16 cellular contexts compared by ENCODE assay signal in genomic region chr10:28564905-28565304, GRCh38. TPM values are rescaled to one million over a fixed set of nuclear protein-coding genes. Genes with fewer than 3 reads are reported as not detected.
DNase-seq lines count a peak whose midpoint lies in the region; ATAC-seq and TF ChIP-seq lines count a peak whose summit lies in the region.
"Had no signal": no experiment of that assay in that cellular context is flagged by ENCODE, and none has a peak within 500 bp of the region (broad histone marks: within the 10 kb centered on the region; RNA-seq: fewer than 3 reads in every experiment).

No MANE protein-coding gene starts in this region.

- no peak overlapping the region for H3K4me3 ChIP-seq in foreskin fibroblast (ENCODE audit: low read depth in 1 of 2, low read length in 2 of 2)
- H3K4me3 ChIP-seq: esophagus squamous epithelium, pancreas, SK-N-MC had no signal

- H3K27me3 Mint-ChIP-seq in activated T-cell treated with anti-CD3 and anti-CD28 coated beads, Interleukin-2, amount 50 U/mL, for 24 hours, result no peaks in the 10 kb centered on the region
- no peaks in the 10 kb centered on the region for H3K27me3 Mint-ChIP-seq in activated CD8-positive, alpha-beta T cell treated with anti-CD3 and anti-CD28 coated beads, Interleukin-2, amount 10 ng/mL, durations not matched to agents 7 days and 5 days (ENCODE audit: low read depth)
- no peaks in the 10 kb centered on the region for H3K27me3 Mint-ChIP-seq in natural killer cell (ENCODE audit: low read depth in 2 of 2)

- POLR2A ChIA-PET in activated CD8-positive, alpha-beta T cell treated with anti-CD3 and anti-CD28 coated beads, Interleukin-2, amount 10 ng/mL, durations not matched to agents 7 days and 5 days (lab: Charles Lee), result interaction anchor here (0.6 kb wide), 1 partner anchor 32 kb away, joined by 3 read pairs; no protein-coding TSS in a partner anchor

- H3K4me1 Mint-ChIP-seq in activated T-cell treated with anti-CD3 and anti-CD28 coated beads, Interleukin-2, amount 50 U/mL, for 24 hours (ENCODE audit: low read depth), result peaks cover 89% of the 10 kb centered on the region
- peaks cover 37% of the 10 kb centered on the region for H3K4me1 Mint-ChIP-seq in activated CD8-positive, alpha-beta T cell treated with anti-CD3 and anti-CD28 coated beads, Interleukin-2, amount 10 ng/mL, durations not matched to agents 7 days and 5 days (ENCODE audit: low read depth)
- H3K4me1 Mint-ChIP-seq in natural killer cell, result peaks cover 65 to 76% of the 10 kb centered on the region in 2 donors

- no peak for TF ChIP-seq CTCF in natural killer cell (IDR thresholded peaks at IDR 0.05)
- TF ChIP-seq CTCF in foreskin fibroblast (IDR thresholded peaks at IDR 0.05; ENCODE audit: low read depth, low read length), result no peak

- H3K4me3 Mint-ChIP-seq in activated T-cell treated with anti-CD3 and anti-CD28 coated beads, Interleukin-2, amount 50 U/mL, for 24 hours, result no peak overlapping the region
- no peak overlapping the region for H3K4me3 Mint-ChIP-seq in activated CD8-positive, alpha-beta T cell treated with anti-CD3 and anti-CD28 coated beads, Interleukin-2, amount 10 ng/mL, durations not matched to agents 7 days and 5 days
- peak overlapping the region; percentile 25 for H3K4me3 Mint-ChIP-seq in natural killer cell

- H3K9me3 Mint-ChIP-seq in activated T-cell treated with anti-CD3 and anti-CD28 coated beads, Interleukin-2, amount 50 U/mL, for 24 hours, result no peaks in the 10 kb centered on the region
- H3K9me3 Mint-ChIP-seq in activated CD8-positive, alpha-beta T cell treated with anti-CD3 and anti-CD28 coated beads, Interleukin-2, amount 10 ng/mL, durations not matched to agents 7 days and 5 days (ENCODE audit: insufficient read depth), result no peaks in the 10 kb centered on the region
- no peaks in the 10 kb centered on the region for H3K9me3 Mint-ChIP-seq in natural killer cell

- intact Hi-C loops in natural killer cell (cut with micrococcal nuclease), result no loop called here

- peak overlapping the region; percentile 47 for H3K27ac Mint-ChIP-seq in activated T-cell treated with anti-CD3 and anti-CD28 coated beads, Interleukin-2, amount 50 U/mL, for 24 hours
- H3K27ac Mint-ChIP-seq in activated CD8-positive, alpha-beta T cell treated with anti-CD3 and anti-CD28 coated beads, Interleukin-2, amount 10 ng/mL, durations not matched to agents 7 days and 5 days, result peak overlapping the region; percentile 8
- peak overlapping the region; percentile 37 to 64 for H3K27ac Mint-ChIP-seq in natural killer cell

- CTCF ChIA-PET in activated CD8-positive, alpha-beta T cell treated with anti-CD3 and anti-CD28 coated beads, Interleukin-2, amount 10 ng/mL, durations not matched to agents 7 days and 5 days (lab: Charles Lee), result interaction anchor here (1.0 to 1.6 kb wide), 3 partner anchors 9 to 62 kb away, joined by 3 to 4 read pairs (median 4); no protein-coding TSS in a partner anchor

- peak; percentile 65 for ATAC-seq in HG02678 (IDR thresholded peaks at IDR 0.05; ENCODE audit: unreplicated experiment)
- ATAC-seq in activated CD8-positive, alpha-beta T cell treated with anti-CD3 and anti-CD28 coated beads, Interleukin-2, amount 10 ng/mL, durations not matched to agents 7 days and 5 days, result no peak
- no peak for ATAC-seq in natural killer cell
- ATAC-seq in HG03520 (IDR thresholded peaks at IDR 0.05; ENCODE audit: unreplicated experiment), result no peak
- ATAC-seq: pancreas had no signal

- peaks cover 93% of the 10 kb centered on the region for H3K36me3 Mint-ChIP-seq in activated T-cell treated with anti-CD3 and anti-CD28 coated beads, Interleukin-2, amount 50 U/mL, for 24 hours (ENCODE audit: low read depth)
- peaks cover 73% of the 10 kb centered on the region for H3K36me3 Mint-ChIP-seq in activated CD8-positive, alpha-beta T cell treated with anti-CD3 and anti-CD28 coated beads, Interleukin-2, amount 10 ng/mL, durations not matched to agents 7 days and 5 days (ENCODE audit: low read depth)
- H3K36me3 Mint-ChIP-seq in natural killer cell, result no peaks in the 10 kb centered on the region

- no peak for DNase-seq in activated T-cell treated with anti-CD3 and anti-CD28 coated beads, Interleukin-2, amount 50 U/mL, for 24 hours
- DNase-seq in activated T-cell treated with anti-CD3 and anti-CD28 coated beads, Interleukin-2, amount 50 U/mL, for 1 hour, result no peak
- DNase-seq in activated CD8-positive, alpha-beta T cell treated with anti-CD3 and anti-CD28 coated beads, Interleukin-2, amount 10 ng/mL, durations not matched to agents 7 days and 5 days, result no peak
- no peak for DNase-seq in natural killer cell
- DNase-seq in NCI-H1694 (lab: John Stamatoyannopoulos, UW), result no peak
- no peak for DNase-seq in foreskin fibroblast
- DNase-seq: cerebellar nuclear complex, esophagus squamous epithelium, GOT3, Karpas-422, mesendoderm, NCI-H2029, pancreas had no signal

RNA-seq across cellular contexts. Expression of gene WAC, which starts 32.0 kb away (rescaled TPM):
- 100 to 1,000 TPM; 126 to 131 TPM for total RNA-seq in activated CD8-positive, alpha-beta T cell treated with anti-CD3 and anti-CD28 coated beads, Interleukin-2, amount 10 ng/mL, durations not matched to agents 7 days and 5 days
- 100 to 1,000 TPM; 225 to 245 (median 226) TPM for total RNA-seq in natural killer cell
